In genomic region chr9:135394699-135395645, GRCh38 we compare ENCODE assay signal across 24 cellular contexts.
DNase-seq lines count a peak whose midpoint lies in the region; FAIRE-seq and TF ChIP-seq lines count a peak whose summit lies in the region.
"Had no signal": no experiment of that assay in that cellular context is flagged by ENCODE, and none has a peak within 500 bp of the region (broad histone marks: within the 10 kb centered on the region; RNA-seq: fewer than 3 reads in every experiment).

No MANE protein-coding gene starts in this region.

- no peaks in the 10 kb centered on the region for H3K27me3 ChIP-seq in bronchial epithelial cell (ENCODE audit: control insufficient read depth, insufficient read depth, low read length)
- H3K27me3 ChIP-seq: BLaER1 treated with 17β-estradiol and CSF1 and Interleukin-3, amounts not matched to agents 10 nM and 100 nM had no signal

- H3K4me3 ChIP-seq in bronchial epithelial cell (ENCODE audit: low read depth, low read length), result no peak overlapping the region
- H3K4me3 ChIP-seq: BLaER1 treated with 17β-estradiol and CSF1 and Interleukin-3, amounts not matched to agents 10 nM and 100 nM; PC-9 had no signal

- FAIRE-seq in bronchial epithelial cell (lab: Jason Lieb, UNC), result peak; percentile 75
- FAIRE-seq: HepG2 had no signal

- no peak for TF ChIP-seq CTCF in bronchial epithelial cell (IDR thresholded peaks at IDR 0.05; ENCODE audit: insufficient read depth, low read length, severe bottlenecking)

- no peaks in the 10 kb centered on the region for H3K36me3 ChIP-seq in bronchial epithelial cell (ENCODE audit: control insufficient read depth, insufficient read depth, low read length)
- H3K36me3 ChIP-seq: BLaER1 treated with 17β-estradiol and CSF1 and Interleukin-3, amounts not matched to agents 10 nM and 100 nM had no signal

- DNase-seq in NCI-H1092 treated with DMSO at 0.1 percent for 48 hours (lab: John Stamatoyannopoulos, UW), result peak; percentile 33
- no peak for DNase-seq in NCI-H1092 (lab: John Stamatoyannopoulos, UW)
- peak; percentile 66 for DNase-seq in DMS79 treated with DMSO at 0.1 percent for 48 hours (lab: John Stamatoyannopoulos, UW)
- DNase-seq in bronchial epithelial cell (ENCODE audit: low read depth), result no peak
- no peak for DNase-seq in stimulated activated CD4-positive, alpha-beta T cell treated with anti-CD3 and anti-CD28 coated beads, Interleukin-12 subunit alpha, Interleukin-12 subunit beta, amount 100 ng/mL, for 4 hours
- DNase-seq in stimulated activated CD4-positive, alpha-beta T cell treated with anti-CD3 and anti-CD28 coated beads, Interleukin-4, amount 100 ng/mL, for 1 hour, result no peak
- DNase-seq in occipital lobe (lab: John Stamatoyannopoulos, UW), result no peak
- DNase-seq: ACHN; CD4-positive, alpha-beta memory T cell; DMS153; GF-D8; KBM-7; MM.1S; NCI-H1048; NCI-H1694; NCI-H510A treated with DMSO at 0.1 percent for 48 hours; NCI-H748 treated with DMSO at 0.1 percent for 48 hours; PC-9 had no signal

- peak overlapping the region; percentile 62 for H3K27ac ChIP-seq in temporal lobe (ENCODE audit: low read depth, low read length)
- H3K27ac ChIP-seq: 22Rv1; BLaER1 treated with 17β-estradiol and CSF1 and Interleukin-3, amounts not matched to agents 10 nM and 100 nM; HL-60; PC-9; RWPE1 had no signal

Comparison
In these comparisons a context has a peak if more than half of its experiments do, and no peak if none do; other contexts are left out.
1. DNase-seq: peak in NCI-H1092 treated with DMSO at 0.1 percent for 48 hours (single experiment) and DMS79 treated with DMSO at 0.1 percent for 48 hours (single experiment); none in NCI-H1092 (single experiment), bronchial epithelial cell (single experiment), stimulated activated CD4-positive, alpha-beta T cell treated with anti-CD3 and anti-CD28 coated beads, Interleukin-12 subunit alpha, Interleukin-12 subunit beta, amount 100 ng/mL, for 4 hours (single experiment), stimulated activated CD4-positive, alpha-beta T cell treated with anti-CD3 and anti-CD28 coated beads, Interleukin-4, amount 100 ng/mL, for 1 hour (single experiment) and occipital lobe (single experiment).